Comparison of ENCODE assay signal across 1 cellular context in the genomic region with DNA sequence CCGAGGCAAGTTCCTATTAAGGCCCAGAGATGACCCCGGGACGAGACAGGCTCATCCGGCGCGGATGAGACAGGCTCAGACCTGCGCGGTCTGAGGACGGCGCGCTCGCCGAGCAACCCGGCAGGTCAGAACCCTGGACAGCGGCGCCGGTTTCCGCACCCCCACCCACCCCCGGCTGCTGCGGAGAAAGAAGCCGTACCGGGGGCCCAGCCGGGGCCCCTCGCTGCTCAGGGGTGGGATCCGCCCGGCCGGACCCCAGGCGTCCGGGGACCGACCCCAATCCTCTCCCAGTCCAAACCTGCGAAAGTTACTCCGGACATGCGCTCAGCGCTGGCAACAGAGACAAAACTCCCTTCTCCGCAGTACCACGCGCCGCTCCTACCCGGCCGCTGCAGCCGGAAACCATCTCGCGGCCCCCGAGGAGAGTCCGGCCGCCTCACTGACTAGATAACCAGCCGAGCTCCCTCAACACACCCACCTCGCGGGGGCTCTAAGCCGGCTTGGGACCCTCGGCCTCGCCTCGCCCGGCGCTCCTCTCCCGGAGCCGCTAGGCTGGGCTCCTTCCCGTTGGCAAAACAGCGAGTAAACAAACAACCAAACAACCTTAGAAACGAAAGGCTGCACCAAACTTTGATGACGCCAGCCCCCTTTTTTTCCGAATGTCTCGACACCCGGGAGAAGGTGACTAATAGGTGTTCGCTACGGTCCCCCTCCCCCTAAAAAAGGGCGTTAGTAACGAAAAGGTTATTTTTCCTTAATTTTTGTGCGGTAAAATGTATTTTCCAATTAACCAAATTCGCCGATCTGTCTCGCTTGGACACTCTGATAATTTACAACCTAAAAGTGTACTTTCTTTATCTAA.
A peak's percentile ranks its signal among the peaks of the same experiment; 100 is the strongest.
TF ChIP-seq lines count a peak whose summit lies in the region.

No MANE protein-coding gene starts in this region.

TF ChIP-seq in K562, 482 proteins besides CTCF, POLR2A, EP300 and RAD21 (continued from another document and continues in another):
- TF ChIP-seq AFF1 (IDR thresholded peaks at IDR 0.05; ENCODE audit: low read depth in 1 of 2, partially characterized antibody in 2 of 2) (peak in 1 of 2 experiments; percentile 64), RBFOX2 (IDR thresholded peaks at IDR 0.05; ENCODE audit: low read depth, low read length) (0 out of 2 replicates have a peak, but pooled peaks have one; percentile 23), ETS2 (tag; IDR thresholded peaks at IDR 0.05; ENCODE audit: borderline replicate concordance, poor library complexity, severe bottlenecking) (no peak), CREB1 (IDR thresholded peaks at IDR 0.05) (no peak), CREB1 (CRISPR knock-in tag; IDR thresholded peaks at IDR 0.05) (no peak), SMARCC2 (IDR thresholded peaks at IDR 0.05; ENCODE audit: low read depth) (no peak), HNRNPLL (IDR thresholded peaks at IDR 0.05; ENCODE audit: low read depth, low read length, poor library complexity, severe bottlenecking) (no peak), PPARD (CRISPR knock-in tag; IDR thresholded peaks at IDR 0.05) (no peak), TEAD2 (tag; IDR thresholded peaks at IDR 0.05) (no peak), HES1 (IDR thresholded peaks at IDR 0.05; ENCODE audit: low read depth) (no peak), NFIX (CRISPR knock-in tag; IDR thresholded peaks at IDR 0.05; ENCODE audit: low read depth) (no peak), CBX3 (IDR thresholded peaks at IDR 0.05; ENCODE audit: borderline replicate concordance in 1 of 2, low read length in 2 of 2) (no peak), TEAD1 (CRISPR knock-in tag; IDR thresholded peaks at IDR 0.05) (peak in 1 of 2 experiments; percentile 33; a peak in 1 of 4 replicates), NFATC3 (IDR thresholded peaks at IDR 0.05) (no peak), ZNF143 (CRISPR knock-in tag; IDR thresholded peaks at IDR 0.05) (no peak), ELF2 (CRISPR knock-in tag; IDR thresholded peaks at IDR 0.05) (no peak), MTA3 (IDR thresholded peaks at IDR 0.05; ENCODE audit: borderline replicate concordance) (no peak), ZNF695 (CRISPR knock-in tag; IDR thresholded peaks at IDR 0.05) (no peak), GTF2B (IDR thresholded peaks at IDR 0.05; ENCODE audit: extremely low read depth, insufficient read length) (no peak), MXI1 (IDR thresholded peaks at IDR 0.05; ENCODE audit: low read depth, low read length) (no peak), MCM3 (IDR thresholded peaks at IDR 0.05) (no peak), ETV1 (tag; conservative IDR thresholded peaks at IDR 0.05; ENCODE audit: low read depth) (0 out of 2 replicates have a peak, but pooled peaks have one; percentile 32), RBM22 (IDR thresholded peaks at IDR 0.05; ENCODE audit: low read depth, low read length, poor library complexity, severe bottlenecking) (no peak), PRMT5 (CRISPR knock-in tag; IDR thresholded peaks at IDR 0.05) (peak; percentile 86; the same call in 1 of the 2 replicates), FOXK1 (CRISPR knock-in tag; IDR thresholded peaks at IDR 0.05; ENCODE audit: borderline replicate concordance) (no peak), MYC (IDR thresholded peaks at IDR 0.05; ENCODE audit: low read depth, low read length) (no peak), MYC (CRISPR knock-in tag; IDR thresholded peaks at IDR 0.05; ENCODE audit: borderline replicate concordance, low read depth) (no peak), HEY1 (CRISPR knock-in tag; IDR thresholded peaks at IDR 0.05; ENCODE audit: borderline replicate concordance) (no peak), PHB2 (IDR thresholded peaks at IDR 0.05; ENCODE audit: low read depth) (no peak), SMAD1 (IDR thresholded peaks at IDR 0.05; ENCODE audit: low read depth, low read length, partially characterized antibody) (no peak), CCNT2 (IDR thresholded peaks at IDR 0.05; ENCODE audit: borderline replicate concordance, extremely low read depth, insufficient read length, low read depth, low read length) (no peak), ZNF224 (CRISPR knock-in tag; IDR thresholded peaks at IDR 0.05) (no peak), TARDBP (IDR thresholded peaks at IDR 0.05) (no peak), RBM34 (IDR thresholded peaks at IDR 0.05; ENCODE audit: borderline replicate concordance, insufficient read depth, low read length) (no peak)
- TF ChIP-seq, protein P1, sequence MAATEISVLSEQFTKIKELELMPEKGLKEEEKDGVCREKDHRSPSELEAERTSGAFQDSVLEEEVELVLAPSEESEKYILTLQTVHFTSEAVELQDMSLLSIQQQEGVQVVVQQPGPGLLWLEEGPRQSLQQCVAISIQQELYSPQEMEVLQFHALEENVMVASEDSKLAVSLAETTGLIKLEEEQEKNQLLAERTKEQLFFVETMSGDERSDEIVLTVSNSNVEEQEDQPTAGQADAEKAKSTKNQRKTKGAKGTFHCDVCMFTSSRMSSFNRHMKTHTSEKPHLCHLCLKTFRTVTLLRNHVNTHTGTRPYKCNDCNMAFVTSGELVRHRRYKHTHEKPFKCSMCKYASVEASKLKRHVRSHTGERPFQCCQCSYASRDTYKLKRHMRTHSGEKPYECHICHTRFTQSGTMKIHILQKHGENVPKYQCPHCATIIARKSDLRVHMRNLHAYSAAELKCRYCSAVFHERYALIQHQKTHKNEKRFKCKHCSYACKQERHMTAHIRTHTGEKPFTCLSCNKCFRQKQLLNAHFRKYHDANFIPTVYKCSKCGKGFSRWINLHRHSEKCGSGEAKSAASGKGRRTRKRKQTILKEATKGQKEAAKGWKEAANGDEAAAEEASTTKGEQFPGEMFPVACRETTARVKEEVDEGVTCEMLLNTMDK (IDR thresholded peaks at IDR 0.05; ENCODE audit: borderline replicate concordance, insufficient read depth, low read depth, low read length, poor library complexity, severe bottlenecking), result no peak
- TF ChIP-seq, protein P2, sequence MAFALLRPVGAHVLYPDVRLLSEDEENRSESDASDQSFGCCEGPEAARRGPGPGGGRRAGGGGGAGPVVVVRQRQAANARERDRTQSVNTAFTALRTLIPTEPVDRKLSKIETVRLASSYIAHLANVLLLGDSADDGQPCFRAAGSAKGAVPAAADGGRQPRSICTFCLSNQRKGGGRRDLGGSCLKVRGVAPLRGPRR (CRISPR knock-in tag; IDR thresholded peaks at IDR 0.05), result no peak
- TF ChIP-seq, protein P3, sequence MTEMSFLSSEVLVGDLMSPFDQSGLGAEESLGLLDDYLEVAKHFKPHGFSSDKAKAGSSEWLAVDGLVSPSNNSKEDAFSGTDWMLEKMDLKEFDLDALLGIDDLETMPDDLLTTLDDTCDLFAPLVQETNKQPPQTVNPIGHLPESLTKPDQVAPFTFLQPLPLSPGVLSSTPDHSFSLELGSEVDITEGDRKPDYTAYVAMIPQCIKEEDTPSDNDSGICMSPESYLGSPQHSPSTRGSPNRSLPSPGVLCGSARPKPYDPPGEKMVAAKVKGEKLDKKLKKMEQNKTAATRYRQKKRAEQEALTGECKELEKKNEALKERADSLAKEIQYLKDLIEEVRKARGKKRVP (CRISPR knock-in tag; IDR thresholded peaks at IDR 0.05), result no peak
- TF ChIP-seq, protein P4, sequence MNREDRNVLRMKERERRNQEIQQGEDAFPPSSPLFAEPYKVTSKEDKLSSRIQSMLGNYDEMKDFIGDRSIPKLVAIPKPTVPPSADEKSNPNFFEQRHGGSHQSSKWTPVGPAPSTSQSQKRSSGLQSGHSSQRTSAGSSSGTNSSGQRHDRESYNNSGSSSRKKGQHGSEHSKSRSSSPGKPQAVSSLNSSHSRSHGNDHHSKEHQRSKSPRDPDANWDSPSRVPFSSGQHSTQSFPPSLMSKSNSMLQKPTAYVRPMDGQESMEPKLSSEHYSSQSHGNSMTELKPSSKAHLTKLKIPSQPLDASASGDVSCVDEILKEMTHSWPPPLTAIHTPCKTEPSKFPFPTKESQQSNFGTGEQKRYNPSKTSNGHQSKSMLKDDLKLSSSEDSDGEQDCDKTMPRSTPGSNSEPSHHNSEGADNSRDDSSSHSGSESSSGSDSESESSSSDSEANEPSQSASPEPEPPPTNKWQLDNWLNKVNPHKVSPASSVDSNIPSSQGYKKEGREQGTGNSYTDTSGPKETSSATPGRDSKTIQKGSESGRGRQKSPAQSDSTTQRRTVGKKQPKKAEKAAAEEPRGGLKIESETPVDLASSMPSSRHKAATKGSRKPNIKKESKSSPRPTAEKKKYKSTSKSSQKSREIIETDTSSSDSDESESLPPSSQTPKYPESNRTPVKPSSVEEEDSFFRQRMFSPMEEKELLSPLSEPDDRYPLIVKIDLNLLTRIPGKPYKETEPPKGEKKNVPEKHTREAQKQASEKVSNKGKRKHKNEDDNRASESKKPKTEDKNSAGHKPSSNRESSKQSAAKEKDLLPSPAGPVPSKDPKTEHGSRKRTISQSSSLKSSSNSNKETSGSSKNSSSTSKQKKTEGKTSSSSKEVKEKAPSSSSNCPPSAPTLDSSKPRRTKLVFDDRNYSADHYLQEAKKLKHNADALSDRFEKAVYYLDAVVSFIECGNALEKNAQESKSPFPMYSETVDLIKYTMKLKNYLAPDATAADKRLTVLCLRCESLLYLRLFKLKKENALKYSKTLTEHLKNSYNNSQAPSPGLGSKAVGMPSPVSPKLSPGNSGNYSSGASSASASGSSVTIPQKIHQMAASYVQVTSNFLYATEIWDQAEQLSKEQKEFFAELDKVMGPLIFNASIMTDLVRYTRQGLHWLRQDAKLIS (CRISPR knock-in tag; IDR thresholded peaks at IDR 0.05), result no peak
- TF ChIP-seq, protein P5, sequence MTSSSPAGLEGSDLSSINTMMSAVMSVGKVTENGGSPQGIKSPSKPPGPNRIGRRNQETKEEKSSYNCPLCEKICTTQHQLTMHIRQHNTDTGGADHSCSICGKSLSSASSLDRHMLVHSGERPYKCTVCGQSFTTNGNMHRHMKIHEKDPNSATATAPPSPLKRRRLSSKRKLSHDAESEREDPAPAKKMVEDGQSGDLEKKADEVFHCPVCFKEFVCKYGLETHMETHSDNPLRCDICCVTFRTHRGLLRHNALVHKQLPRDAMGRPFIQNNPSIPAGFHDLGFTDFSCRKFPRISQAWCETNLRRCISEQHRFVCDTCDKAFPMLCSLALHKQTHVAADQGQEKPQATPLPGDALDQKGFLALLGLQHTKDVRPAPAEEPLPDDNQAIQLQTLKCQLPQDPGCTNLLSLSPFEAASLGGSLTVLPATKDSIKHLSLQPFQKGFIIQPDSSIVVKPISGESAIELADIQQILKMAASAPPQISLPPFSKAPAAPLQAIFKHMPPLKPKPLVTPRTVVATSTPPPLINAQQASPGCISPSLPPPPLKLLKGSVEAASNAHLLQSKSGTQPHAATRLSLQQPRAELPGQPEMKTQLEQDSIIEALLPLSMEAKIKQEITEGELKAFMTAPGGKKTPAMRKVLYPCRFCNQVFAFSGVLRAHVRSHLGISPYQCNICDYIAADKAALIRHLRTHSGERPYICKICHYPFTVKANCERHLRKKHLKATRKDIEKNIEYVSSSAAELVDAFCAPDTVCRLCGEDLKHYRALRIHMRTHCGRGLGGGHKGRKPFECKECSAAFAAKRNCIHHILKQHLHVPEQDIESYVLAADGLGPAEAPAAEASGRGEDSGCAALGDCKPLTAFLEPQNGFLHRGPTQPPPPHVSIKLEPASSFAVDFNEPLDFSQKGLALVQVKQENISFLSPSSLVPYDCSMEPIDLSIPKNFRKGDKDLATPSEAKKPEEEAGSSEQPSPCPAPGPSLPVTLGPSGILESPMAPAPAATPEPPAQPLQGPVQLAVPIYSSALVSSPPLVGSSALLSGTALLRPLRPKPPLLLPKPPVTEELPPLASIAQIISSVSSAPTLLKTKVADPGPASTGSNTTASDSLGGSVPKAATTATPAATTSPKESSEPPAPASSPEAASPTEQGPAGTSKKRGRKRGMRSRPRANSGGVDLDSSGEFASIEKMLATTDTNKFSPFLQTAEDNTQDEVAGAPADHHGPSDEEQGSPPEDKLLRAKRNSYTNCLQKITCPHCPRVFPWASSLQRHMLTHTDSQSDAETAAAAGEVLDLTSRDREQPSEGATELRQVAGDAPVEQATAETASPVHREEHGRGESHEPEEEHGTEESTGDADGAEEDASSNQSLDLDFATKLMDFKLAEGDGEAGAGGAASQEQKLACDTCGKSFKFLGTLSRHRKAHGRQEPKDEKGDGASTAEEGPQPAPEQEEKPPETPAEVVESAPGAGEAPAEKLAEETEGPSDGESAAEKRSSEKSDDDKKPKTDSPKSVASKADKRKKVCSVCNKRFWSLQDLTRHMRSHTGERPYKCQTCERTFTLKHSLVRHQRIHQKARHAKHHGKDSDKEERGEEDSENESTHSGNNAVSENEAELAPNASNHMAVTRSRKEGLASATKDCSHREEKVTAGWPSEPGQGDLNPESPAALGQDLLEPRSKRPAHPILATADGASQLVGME (CRISPR knock-in tag; IDR thresholded peaks at IDR 0.05), result no peak
